Comparison of ENCODE assay signal across 10 cellular contexts in genomic region chr11:117146521-117146920, GRCh38. TPM values are rescaled to one million over a fixed set of nuclear protein-coding genes. Genes with fewer than 3 reads are reported as not detected.
DNase-seq lines count a peak whose midpoint lies in the region; ATAC-seq and TF ChIP-seq lines count a peak whose summit lies in the region.
"Had no signal": no experiment of that assay in that cellular context is flagged by ENCODE, and none has a peak within 500 bp of the region (broad histone marks: within the 10 kb centered on the region; RNA-seq: fewer than 3 reads in every experiment).

No MANE protein-coding gene starts in this region.

- H3K27ac ChIP-seq in cardiac muscle cell (peak overlapping the region; percentile 86), subcutaneous abdominal adipose tissue (ENCODE audit: low read depth, low read length) (peak overlapping the region; percentile 92)

- H3K36me3 Mint-ChIP-seq in activated T-helper 1 cell treated with anti-CD3 and anti-CD28 coated beads, Interleukin-12 subunit alpha, Interleukin-12 subunit beta, Interleukin-2, Interleukin-4 antibody, amounts not matched to agents 30 ng/mL and 10 ng/mL and 1 ng/mL, durations not matched to agents 14 hours and 24 hours and 36 hours (ENCODE audit: low read depth) = peaks cover 29% of the 10 kb centered on the region
- H3K36me3 Mint-ChIP-seq in glutamatergic neuron (ENCODE audit: unreplicated experiment) = peaks cover 5% of the 10 kb centered on the region

- intact Hi-C loops in left ventricle myocardium superior (cut with micrococcal nuclease) = no loop called here
- intact Hi-C loops in activated T-helper 1 cell treated with anti-CD3 and anti-CD28 coated beads, Interleukin-12 subunit alpha, Interleukin-12 subunit beta, Interleukin-2, Interleukin-4 antibody, amounts not matched to agents 30 ng/mL and 10 ng/mL and 1 ng/mL, durations not matched to agents 14 hours and 24 hours and 36 hours (cut with micrococcal nuclease) = no loop called here

- H3K27me3 Mint-ChIP-seq in activated T-helper 1 cell treated with anti-CD3 and anti-CD28 coated beads, Interleukin-12 subunit alpha, Interleukin-12 subunit beta, Interleukin-2, Interleukin-4 antibody, amounts not matched to agents 30 ng/mL and 10 ng/mL and 1 ng/mL, durations not matched to agents 14 hours and 24 hours and 36 hours (ENCODE audit: insufficient read depth) = peaks cover 3% of the 10 kb centered on the region
- H3K27me3 Mint-ChIP-seq in glutamatergic neuron (ENCODE audit: unreplicated experiment) = peaks cover 9% of the 10 kb centered on the region

- H3K36me3 ChIP-seq in cardiac muscle cell (peaks cover 5% of the 10 kb centered on the region), subcutaneous abdominal adipose tissue (ENCODE audit: control insufficient read depth in 5 of 5, insufficient read depth in 5 of 5, low read length in 5 of 5) (peaks cover 0 to 13% (median 5%) of the 10 kb centered on the region in 5 donors)

- H3K9me3 ChIP-seq in cardiac muscle cell (ENCODE audit: low read depth) (no peaks in the 10 kb centered on the region), subcutaneous abdominal adipose tissue (ENCODE audit: control insufficient read depth in 5 of 5, low read length in 5 of 5) (no peaks in the 10 kb centered on the region)

- no peaks in the 10 kb centered on the region for H3K27me3 ChIP-seq in cardiac muscle cell
- H3K27me3 ChIP-seq in subcutaneous abdominal adipose tissue (ENCODE audit: control insufficient read depth in 5 of 5, insufficient read depth in 4 of 5, low read length in 5 of 5) = no peaks in the 10 kb centered on the region

- no peak for ATAC-seq in left ventricle myocardium superior

- H3K4me1 ChIP-seq in cardiac muscle cell (ENCODE audit: low read depth) (peaks cover 12% of the 10 kb centered on the region), subcutaneous abdominal adipose tissue (ENCODE audit: control insufficient read depth in 5 of 5, insufficient read depth in 5 of 5, low read length in 5 of 5) (peaks cover 0 to 33% (median 29%) of the 10 kb centered on the region in 5 donors)

- peak overlapping the region; percentile 23 for H3K27ac Mint-ChIP-seq in activated T-helper 1 cell treated with anti-CD3 and anti-CD28 coated beads, Interleukin-12 subunit alpha, Interleukin-12 subunit beta, Interleukin-2, Interleukin-4 antibody, amounts not matched to agents 30 ng/mL and 10 ng/mL and 1 ng/mL, durations not matched to agents 14 hours and 24 hours and 36 hours
- peak overlapping the region; percentile 59 for H3K27ac Mint-ChIP-seq in glutamatergic neuron (ENCODE audit: unreplicated experiment)

- H3K4me1 Mint-ChIP-seq in activated T-helper 1 cell treated with anti-CD3 and anti-CD28 coated beads, Interleukin-12 subunit alpha, Interleukin-12 subunit beta, Interleukin-2, Interleukin-4 antibody, amounts not matched to agents 30 ng/mL and 10 ng/mL and 1 ng/mL, durations not matched to agents 14 hours and 24 hours and 36 hours (ENCODE audit: low read depth) = peaks cover 29% of the 10 kb centered on the region
- H3K4me1 Mint-ChIP-seq in glutamatergic neuron (ENCODE audit: low read depth, unreplicated experiment) = peaks cover 2% of the 10 kb centered on the region

- peak overlapping the region; percentile 97 for H3K4me3 Mint-ChIP-seq in activated T-helper 1 cell treated with anti-CD3 and anti-CD28 coated beads, Interleukin-12 subunit alpha, Interleukin-12 subunit beta, Interleukin-2, Interleukin-4 antibody, amounts not matched to agents 30 ng/mL and 10 ng/mL and 1 ng/mL, durations not matched to agents 14 hours and 24 hours and 36 hours
- H3K4me3 Mint-ChIP-seq in glutamatergic neuron (ENCODE audit: unreplicated experiment) = peak overlapping the region; percentile 100

- H3K4me3 ChIP-seq in cardiac muscle cell = no peak overlapping the region
- H3K4me3 ChIP-seq in subcutaneous abdominal adipose tissue (ENCODE audit: low read depth in 1 of 5, low read length in 5 of 5) = no peak overlapping the region

- no peak for TF ChIP-seq CTCF in cardiac muscle cell (IDR thresholded peaks at IDR 0.05; ENCODE audit: low read depth, low read length)
- TF ChIP-seq CTCF in glutamatergic neuron (IDR thresholded peaks at IDR 0.05; ENCODE audit: partially characterized antibody, unreplicated experiment) = no peak

- no peaks in the 10 kb centered on the region for H3K9me3 Mint-ChIP-seq in activated T-helper 1 cell treated with anti-CD3 and anti-CD28 coated beads, Interleukin-12 subunit alpha, Interleukin-12 subunit beta, Interleukin-2, Interleukin-4 antibody, amounts not matched to agents 30 ng/mL and 10 ng/mL and 1 ng/mL, durations not matched to agents 14 hours and 24 hours and 36 hours
- peaks cover 16% of the 10 kb centered on the region for H3K9me3 Mint-ChIP-seq in glutamatergic neuron (ENCODE audit: unreplicated experiment)

- DNase-seq in cardiac muscle cell (ENCODE audit: low read depth in 1 of 2, low spot score in 1 of 2) = peak in 1 of 2 donors; percentile 64
- DNase-seq in left ventricle myocardium superior = no peak
- DNase-seq in activated T-helper 1 cell treated with anti-CD3 and anti-CD28 coated beads, Interleukin-12 subunit alpha, Interleukin-12 subunit beta, Interleukin-2, Interleukin-4 antibody, amounts not matched to agents 30 ng/mL and 10 ng/mL and 1 ng/mL, durations not matched to agents 14 hours and 24 hours and 36 hours (ENCODE audit: low spot score) = no peak
- no peak for DNase-seq in glutamatergic neuron
- DNase-seq in ecto neural progenitor cell (ENCODE audit: low spot score) = no peak
- no peak for DNase-seq in hypothalamus (lab: John Stamatoyannopoulos, UW)
- DNase-seq in stimulated activated CD4-positive, alpha-beta T cell treated with anti-CD3 and anti-CD28 coated beads, Interleukin-1b, Interleukin-23, amount 100 ng/mL, for 48 hours = no peak
- DNase-seq: cortex of kidney, NCI-H187 had no signal

- H3K9ac ChIP-seq in subcutaneous abdominal adipose tissue (ENCODE audit: low read length in 5 of 5) = peak overlapping the region in 1 of 5 donors; percentile 38

RNA-seq across cellular contexts. Expression of gene PAFAH1B2, which starts 2.4 kb away (rescaled TPM):
- 58.7 and 71.8 TPM in 2 replicates for total RNA-seq in cardiac muscle cell
- polyA plus RNA-seq in cardiac muscle cell = 25.6 and 25.8 TPM in 2 replicates
- total RNA-seq in left ventricle myocardium superior = 51.4 TPM
- total RNA-seq in activated T-helper 1 cell treated with anti-CD3 and anti-CD28 coated beads, Interleukin-12 subunit alpha, Interleukin-12 subunit beta, Interleukin-2, Interleukin-4 antibody, amounts not matched to agents 30 ng/mL and 10 ng/mL and 1 ng/mL, durations not matched to agents 14 hours and 24 hours and 36 hours = 71.8 and 83.6 TPM in 2 replicates
- total RNA-seq in glutamatergic neuron (ENCODE audit: unreplicated experiment) = 161 TPM

RNA-seq across cellular contexts. Expression of gene SIDT2, which starts 32.0 kb away (rescaled TPM):
- total RNA-seq in cardiac muscle cell = 27.1 and 32.9 TPM in 2 replicates
- polyA plus RNA-seq in cardiac muscle cell = 10.3 and 16.1 TPM in 2 replicates
- total RNA-seq in left ventricle myocardium superior = 20.4 TPM
- 24.3 and 32.2 TPM in 2 replicates for total RNA-seq in activated T-helper 1 cell treated with anti-CD3 and anti-CD28 coated beads, Interleukin-12 subunit alpha, Interleukin-12 subunit beta, Interleukin-2, Interleukin-4 antibody, amounts not matched to agents 30 ng/mL and 10 ng/mL and 1 ng/mL, durations not matched to agents 14 hours and 24 hours and 36 hours
- total RNA-seq in glutamatergic neuron (ENCODE audit: unreplicated experiment) = 23.6 TPM

RNA-seq across cellular contexts. Expression of gene SIK3, which starts 48.3 kb away (rescaled TPM):
- total RNA-seq in cardiac muscle cell (27.4 and 58.5 TPM in 2 replicates), left ventricle myocardium superior (31.9 TPM), glutamatergic neuron (ENCODE audit: unreplicated experiment) (22.2 TPM)
- polyA plus RNA-seq in cardiac muscle cell = 29.1 and 39.7 TPM in 2 replicates
- 49.9 and 54.2 TPM in 2 replicates for total RNA-seq in activated T-helper 1 cell treated with anti-CD3 and anti-CD28 coated beads, Interleukin-12 subunit alpha, Interleukin-12 subunit beta, Interleukin-2, Interleukin-4 antibody, amounts not matched to agents 30 ng/mL and 10 ng/mL and 1 ng/mL, durations not matched to agents 14 hours and 24 hours and 36 hours

RNA-seq across cellular contexts. Expression of gene TAGLN, which starts 52.6 kb away (rescaled TPM):
- total RNA-seq in cardiac muscle cell (82.5 and 1,828 TPM in 2 replicates), left ventricle myocardium superior (69.5 TPM), glutamatergic neuron (ENCODE audit: unreplicated experiment) (6.1 TPM)
- 65.2 and 1,052 TPM in 2 replicates for polyA plus RNA-seq in cardiac muscle cell
- total RNA-seq in activated T-helper 1 cell treated with anti-CD3 and anti-CD28 coated beads, Interleukin-12 subunit alpha, Interleukin-12 subunit beta, Interleukin-2, Interleukin-4 antibody, amounts not matched to agents 30 ng/mL and 10 ng/mL and 1 ng/mL, durations not matched to agents 14 hours and 24 hours and 36 hours = 2.9 and 4.6 TPM in 2 replicates
